In the genomic region with DNA sequence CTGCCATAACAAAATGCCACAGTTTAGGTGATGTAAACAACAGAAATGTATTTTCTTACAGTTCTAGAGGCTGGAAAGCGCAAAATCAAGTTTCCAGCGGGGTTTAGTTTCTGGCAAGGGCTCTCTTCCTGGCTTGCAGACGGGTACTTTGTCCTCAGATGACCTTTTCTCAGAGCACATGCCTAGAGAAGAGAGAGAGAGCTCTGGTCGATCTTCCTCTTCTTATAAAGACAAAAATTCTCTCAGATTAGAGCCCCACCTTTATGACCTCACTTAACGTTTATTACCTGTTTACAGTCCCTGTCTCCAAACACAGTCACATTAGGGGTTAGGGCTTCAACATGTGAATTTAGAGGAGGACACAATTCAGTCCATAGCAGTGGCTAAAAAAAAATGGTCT, we compare ENCODE assay signal across 30 cellular contexts.
DNase-seq lines count a peak whose midpoint lies in the region; ATAC-seq, FAIRE-seq and TF ChIP-seq lines count a peak whose summit lies in the region.
"Had no signal": no experiment of that assay in that cellular context is flagged by ENCODE, and none has a peak within 500 bp of the region (broad histone marks: within the 10 kb centered on the region; RNA-seq: fewer than 3 reads in every experiment).

No MANE protein-coding gene starts in this region.

- BruUV-seq in HepG2 (replicated peaks; lab: Mats Ljungman, UMichigan): no TSS peak

- H3K79me2 ChIP-seq in HepG2 (ENCODE audit: insufficient read depth, low read length): no peaks in the 10 kb centered on the region

- TF ChIP-seq EP300 in HepG2 (IDR thresholded peaks at IDR 0.05; ENCODE audit: low read depth in 2 of 2, low read length in 2 of 2) (no peak), HepG2 (CRISPR knock-in tag; IDR thresholded peaks at IDR 0.05; ENCODE audit: borderline replicate concordance) (no peak), suprapubic skin (IDR thresholded peaks at IDR 0.05) (no peak)

- no peaks in the 10 kb centered on the region for H4K20me1 ChIP-seq in HepG2 (ENCODE audit: insufficient read depth, low read length)

- TF ChIP-seq POLR2A in HepG2 (IDR thresholded peaks at IDR 0.05; ENCODE audit: insufficient read depth in 1 of 2, low read depth in 2 of 2, low read length in 2 of 2) (no peak), right lobe of liver (IDR thresholded peaks at IDR 0.05) (no peak), suprapubic skin (IDR thresholded peaks at IDR 0.05) (no peak)

- in situ Hi-C loops in HepG2 (cut with HindIII; ENCODE audit: extremely low pct_ligation_motif_present, low pct_unique_long_range_greater_than_20kb): no loop called here

- intact Hi-C loops in HepG2 (cut with micrococcal nuclease; ENCODE audit: unreplicated experiment): loop anchor here (10.0 kb wide), 1 partner anchor 495 kb away; no protein-coding TSS in a partner anchor
- intact Hi-C loops in right lobe of liver (cut with DNase I): no loop called here

- no peak overlapping the region for H3K9ac ChIP-seq in HepG2 (ENCODE audit: insufficient read depth, low read depth, low read length)
- H3K9ac ChIP-seq: KMS-11 had no signal

- no peak overlapping the region for H3K4me3 Mint-ChIP-seq in endothelial cell (ENCODE audit: unreplicated experiment)
- H3K4me3 Mint-ChIP-seq: activated CD4-positive, alpha-beta memory T cell treated with anti-CD3 and anti-CD28 coated beads for 36 hours; CD4-positive, alpha-beta T cell; natural killer cell treated with Interleukin-12 subunit alpha and Interleukin-12 subunit beta and Interleukin-15 and Interleukin-18, amount 100 ng/mL, for 72 hours; stimulated activated effector memory CD8-positive, alpha-beta T cell treated with anti-CD3 and anti-CD28 coated beads, Interleukin-12 subunit alpha, Interleukin-12 subunit beta, amount 100 ng/mL, for 72 hours; T-helper 17 cell had no signal

- no peaks in the 10 kb centered on the region for H3K27me3 Mint-ChIP-seq in endothelial cell (ENCODE audit: unreplicated experiment)

- H3K9me3 ChIP-seq in HepG2 (ENCODE audit: low read length) (no peaks in the 10 kb centered on the region), right lobe of liver (no peaks in the 10 kb centered on the region), suprapubic skin (no peaks in the 10 kb centered on the region)
- H3K9me3 ChIP-seq: adrenal gland, pancreas, SJCRH30, vagina had no signal

- CTCF ChIA-PET in HepG2 (lab: Yijun Ruan, JAX; ENCODE audit: low intra/inter-chr PET ratio, low total read pairs): no interaction called here

- no peaks in the 10 kb centered on the region for H3K36me3 Mint-ChIP-seq in endothelial cell (ENCODE audit: low read depth, unreplicated experiment)
- H3K36me3 Mint-ChIP-seq: activated CD4-positive, alpha-beta memory T cell treated with anti-CD3 and anti-CD28 coated beads for 36 hours; natural killer cell treated with Interleukin-12 subunit alpha and Interleukin-12 subunit beta and Interleukin-15 and Interleukin-18, amount 100 ng/mL, for 72 hours; stimulated activated effector memory CD8-positive, alpha-beta T cell treated with anti-CD3 and anti-CD28 coated beads, Interleukin-12 subunit alpha, Interleukin-12 subunit beta, amount 100 ng/mL, for 72 hours had no signal

- H3K4me1 ChIP-seq in HepG2 (ENCODE audit: insufficient read depth, low read length): no peaks in the 10 kb centered on the region
- no peaks in the 10 kb centered on the region for H3K4me1 ChIP-seq in right lobe of liver
- H3K4me1 ChIP-seq in suprapubic skin: no peaks in the 10 kb centered on the region
- H3K4me1 ChIP-seq: adrenal gland, pancreas, SJCRH30, vagina had no signal

- H3K27ac Mint-ChIP-seq in endothelial cell (ENCODE audit: unreplicated experiment): no peak overlapping the region
- H3K27ac Mint-ChIP-seq: activated CD4-positive, alpha-beta memory T cell treated with anti-CD3 and anti-CD28 coated beads for 36 hours; CD4-positive, alpha-beta T cell; natural killer cell treated with Interleukin-12 subunit alpha and Interleukin-12 subunit beta and Interleukin-15 and Interleukin-18, amount 100 ng/mL, for 72 hours; stimulated activated effector memory CD8-positive, alpha-beta T cell treated with anti-CD3 and anti-CD28 coated beads, Interleukin-12 subunit alpha, Interleukin-12 subunit beta, amount 100 ng/mL, for 72 hours; T-helper 17 cell had no signal

- DNase-seq in HepG2 (ENCODE audit: low spot score) (no peak), right lobe of liver (no peak), RPMI8226 (peak; percentile 77), cerebellum (ENCODE audit: low spot score) (peak; percentile 2), AG08396 (ENCODE audit: low spot score) (no peak), suprapubic skin (ENCODE audit: low spot score in 2 of 2) (no peak), endothelial cell (ENCODE audit: low spot score) (no peak)
- no peak for DNase-seq in stimulated activated CD4-positive, alpha-beta T cell treated with anti-CD3 and anti-CD28 coated beads, Interleukin-1b, Interleukin-23, amount 100 ng/mL, for 48 hours
- DNase-seq: ACHN; activated CD4-positive, alpha-beta memory T cell treated with anti-CD3 and anti-CD28 coated beads for 36 hours; activated CD4-positive, CD25-positive, alpha-beta regulatory T cell; activated gamma-delta T cell treated with Interleukin-2 at 50 U/mL for 16 hours; activated T-cell treated with anti-CD3 and anti-CD28 coated beads for 4 hours; adrenal gland; CD4-positive, alpha-beta T cell; left cardiac atrium; NCI-H1092 treated with DMSO at 0.1 percent for 48 hours; NCI-H2081 treated with DMSO at 0.1 percent for 48 hours; NCI-H526; pancreas; T-helper 17 cell had no signal

- POLR2A ChIA-PET in HepG2 (lab: Yijun Ruan, JAX): no interaction called here

- no peak overlapping the region for H3K27ac ChIP-seq in HepG2 (ENCODE audit: extremely low read length, insufficient read depth, low read length)
- H3K27ac ChIP-seq in right lobe of liver: no peak overlapping the region
- no peak overlapping the region for H3K27ac ChIP-seq in suprapubic skin
- H3K27ac ChIP-seq: adrenal gland, epithelial cell of prostate, gastroesophageal sphincter, KMS-11, pancreas, SJCRH30, vagina had no signal

- TF ChIP-seq CTCF in HepG2 (CRISPR knock-in tag; IDR thresholded peaks at IDR 0.05) (no peak), right lobe of liver (IDR thresholded peaks at IDR 0.05) (no peak), suprapubic skin (IDR thresholded peaks at IDR 0.05) (no peak), endothelial cell (IDR thresholded peaks at IDR 0.05; ENCODE audit: unreplicated experiment) (no peak)

- 5% methylated on average over 5 of the region's 5 CpGs for WGBS in HepG2 (ENCODE audit: low lambda C conversion rate)
- WGBS in right lobe of liver (ENCODE audit: insufficient coverage, low coverage, low lambda C conversion rate, missing lambda C conversion rate): 33% methylated on average over 5 of the region's 5 CpGs
- WGBS in suprapubic skin: 39% methylated on average over 5 of the region's 5 CpGs

- H3K4me3 ChIP-seq in HepG2 (replicated peaks in 1 of 3; ENCODE audit: insufficient read depth in 1 of 3, low read depth in 2 of 3, low read length in 3 of 3) (no peak overlapping the region), right lobe of liver (no peak overlapping the region), suprapubic skin (no peak overlapping the region)
- H3K4me3 ChIP-seq: adrenal gland, gastroesophageal sphincter, pancreas, SJCRH30, vagina had no signal

- no peak for ATAC-seq in HepG2
- ATAC-seq in right lobe of liver: no peak
- ATAC-seq: gastroesophageal sphincter; natural killer cell treated with Interleukin-12 subunit alpha and Interleukin-12 subunit beta and Interleukin-15 and Interleukin-18, amount 100 ng/mL, for 72 hours; pancreas; sciatic nerve; stimulated activated effector memory CD8-positive, alpha-beta T cell treated with anti-CD3 and anti-CD28 coated beads, Interleukin-12 subunit alpha, Interleukin-12 subunit beta, amount 100 ng/mL, for 72 hours; T-helper 17 cell had no signal

- TF ChIP-seq RAD21 in HepG2 (CRISPR knock-in tag; IDR thresholded peaks at IDR 0.05): no peak

- no peak overlapping the region for H2AFZ ChIP-seq in HepG2 (ENCODE audit: low read length)

- H3K36me3 ChIP-seq in HepG2 (replicated peaks in 1 of 2; ENCODE audit: control insufficient read depth in 1 of 2, insufficient read depth in 2 of 2, low read length in 2 of 2) (no peaks in the 10 kb centered on the region), right lobe of liver (no peaks in the 10 kb centered on the region), suprapubic skin (no peaks in the 10 kb centered on the region)
- H3K36me3 ChIP-seq: adrenal gland, gastroesophageal sphincter, pancreas, SJCRH30, vagina had no signal

- H3K4me1 Mint-ChIP-seq in endothelial cell (ENCODE audit: unreplicated experiment): no peaks in the 10 kb centered on the region
- H3K4me1 Mint-ChIP-seq: stimulated activated effector memory CD8-positive, alpha-beta T cell treated with anti-CD3 and anti-CD28 coated beads, Interleukin-12 subunit alpha, Interleukin-12 subunit beta, amount 100 ng/mL, for 72 hours; T-helper 17 cell had no signal

- H3K4me2 ChIP-seq in HepG2 (ENCODE audit: low read depth, low read length): no peak overlapping the region
- H3K4me2 ChIP-seq: KMS-11 had no signal

- H3K27me3 ChIP-seq in HepG2 (ENCODE audit: control insufficient read depth in 1 of 2, insufficient read depth in 2 of 2, low read length in 2 of 2) (no peaks in the 10 kb centered on the region), right lobe of liver (no peaks in the 10 kb centered on the region), suprapubic skin (no peaks in the 10 kb centered on the region)
- H3K27me3 ChIP-seq: adrenal gland, gastroesophageal sphincter, pancreas, SJCRH30, vagina had no signal

- no peak for FAIRE-seq in HepG2 (lab: Jason Lieb, UNC)
- FAIRE-seq: H54, pancreas had no signal

- H3K9me3 Mint-ChIP-seq in endothelial cell (ENCODE audit: unreplicated experiment): no peaks in the 10 kb centered on the region
- H3K9me3 Mint-ChIP-seq: activated CD4-positive, alpha-beta memory T cell treated with anti-CD3 and anti-CD28 coated beads for 36 hours; CD4-positive, alpha-beta T cell; natural killer cell treated with Interleukin-12 subunit alpha and Interleukin-12 subunit beta and Interleukin-15 and Interleukin-18, amount 100 ng/mL, for 72 hours; stimulated activated effector memory CD8-positive, alpha-beta T cell treated with anti-CD3 and anti-CD28 coated beads, Interleukin-12 subunit alpha, Interleukin-12 subunit beta, amount 100 ng/mL, for 72 hours had no signal

TF ChIP-seq in HepG2, 621 proteins besides CTCF, POLR2A, EP300 and RAD21 (continues in another document):
- TF ChIP-seq, protein P1, sequence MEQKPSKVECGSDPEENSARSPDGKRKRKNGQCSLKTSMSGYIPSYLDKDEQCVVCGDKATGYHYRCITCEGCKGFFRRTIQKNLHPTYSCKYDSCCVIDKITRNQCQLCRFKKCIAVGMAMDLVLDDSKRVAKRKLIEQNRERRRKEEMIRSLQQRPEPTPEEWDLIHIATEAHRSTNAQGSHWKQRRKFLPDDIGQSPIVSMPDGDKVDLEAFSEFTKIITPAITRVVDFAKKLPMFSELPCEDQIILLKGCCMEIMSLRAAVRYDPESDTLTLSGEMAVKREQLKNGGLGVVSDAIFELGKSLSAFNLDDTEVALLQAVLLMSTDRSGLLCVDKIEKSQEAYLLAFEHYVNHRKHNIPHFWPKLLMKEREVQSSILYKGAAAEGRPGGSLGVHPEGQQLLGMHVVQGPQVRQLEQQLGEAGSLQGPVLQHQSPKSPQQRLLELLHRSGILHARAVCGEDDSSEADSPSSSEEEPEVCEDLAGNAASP (CRISPR knock-in tag; IDR thresholded peaks at IDR 0.05; ENCODE audit: borderline replicate concordance): peak; percentile 57; the same call in 1 of the 2 replicates

Comparison
In these comparisons a context has a peak if more than half of its experiments do, and no peak if none do; other contexts are left out.
1. DNase-seq: peak in RPMI8226 (single experiment) and cerebellum (single experiment); none in HepG2 (single experiment), right lobe of liver (0 of 3), AG08396 (single experiment), suprapubic skin (0 of 2), stimulated activated CD4-positive, alpha-beta T cell treated with anti-CD3 and anti-CD28 coated beads, Interleukin-1b, Interleukin-23, amount 100 ng/mL, for 48 hours (single experiment) and endothelial cell (single experiment).